8 cellular contexts compared by ENCODE assay signal in the genomic region with DNA sequence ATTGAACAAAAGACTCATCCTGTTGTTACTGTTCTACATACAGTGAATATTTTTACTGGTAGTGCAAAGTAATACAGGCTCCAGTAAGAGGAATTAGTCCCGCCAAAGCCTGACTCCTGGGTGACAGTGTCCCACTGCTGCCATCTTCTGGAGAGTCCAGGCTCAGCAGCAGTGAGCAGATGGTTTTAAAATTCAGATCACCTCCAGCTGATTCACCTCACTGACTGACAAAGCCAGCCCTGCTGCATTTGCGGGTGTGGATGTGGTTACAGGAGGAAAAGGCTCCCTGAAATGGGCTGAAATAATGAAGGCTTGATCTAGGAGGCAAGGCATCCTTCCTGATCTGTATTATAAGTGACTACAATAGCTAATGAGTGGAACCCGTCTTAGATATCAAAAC. TPM values are rescaled to one million over a fixed set of nuclear protein-coding genes. Genes with fewer than 3 reads are reported as not detected.
DNase-seq lines count a peak whose midpoint lies in the region; ATAC-seq and TF ChIP-seq lines count a peak whose summit lies in the region.

No MANE protein-coding gene starts in this region.

- TF ChIP-seq CTCF in 22Rv1 (IDR thresholded peaks at IDR 0.05) (peak; percentile 93), GM12873 (IDR thresholded peaks at IDR 0.05; ENCODE audit: insufficient read depth, low read depth, low read length, missing control alignments) (peak; percentile 93), colonic mucosa (IDR thresholded peaks at IDR 0.05) (peak; percentile 72), left lung (IDR thresholded peaks at IDR 0.05) (peak; percentile 69 to 71)

- intact Hi-C loops in colonic mucosa (cut with DNase I) = no loop called here
- intact Hi-C loops in left lung (cut with DNase I) = no loop called here

- DNase-seq in NCI-H446 treated with DMSO at 0.1 percent for 48 hours (lab: John Stamatoyannopoulos, UW) (peak; percentile 35), colonic mucosa (peak; percentile 64), left lung (peak in 1 of 2 donors; percentile 39)
- peak; percentile 25 to 53 for DNase-seq in activated CD4-positive, alpha-beta T cell treated with anti-CD3 and anti-CD28 coated beads for 24 hours (ENCODE audit: low read depth in 2 of 2)
- peak; percentile 13 to 56 (median 39) for DNase-seq in stimulated activated CD4-positive, alpha-beta T cell treated with anti-CD3 and anti-CD28 coated beads, TNF-alpha, amount 100 ng/mL, for 48 hours (ENCODE audit: low read depth in 3 of 3)

- H3K27me3 ChIP-seq in colonic mucosa (no peaks in the 10 kb centered on the region), left lung (peaks cover 0 to 27% of the 10 kb centered on the region in 2 donors)

- H3K27ac ChIP-seq in 22Rv1 = no peak overlapping the region
- no peak overlapping the region for H3K27ac ChIP-seq in colonic mucosa
- no peak overlapping the region for H3K27ac ChIP-seq in left lung

- H3K4me3 ChIP-seq in colonic mucosa (no peak overlapping the region), left lung (no peak overlapping the region)

- H3K36me3 ChIP-seq in colonic mucosa = no peaks in the 10 kb centered on the region
- no peaks in the 10 kb centered on the region for H3K36me3 ChIP-seq in left lung

- no peak overlapping the region for H3K9ac ChIP-seq in colonic mucosa (ENCODE audit: low read depth in 2 of 2, low read length in 2 of 2)

- H3K9me3 ChIP-seq in colonic mucosa (no peaks in the 10 kb centered on the region), left lung (no peaks in the 10 kb centered on the region)

- no peaks in the 10 kb centered on the region for H3K4me1 ChIP-seq in colonic mucosa
- no peaks in the 10 kb centered on the region for H3K4me1 ChIP-seq in left lung

- ATAC-seq in HG03108 (IDR thresholded peaks at IDR 0.05; ENCODE audit: unreplicated experiment) (peak; percentile 87), left lung (peak; percentile 99)

RNA-seq across cellular contexts. Expression of a gene that starts 18.3 kb away (rescaled TPM):
- under 1 TPM; 0.35 to 0.64 TPM for total RNA-seq in colonic mucosa
- under 1 TPM; 0.13 to 0.17 TPM for total RNA-seq in left lung

RNA-seq across cellular contexts. Expression of a gene that starts 57.9 kb away (rescaled TPM):
- under 1 TPM in 1 of 2 donors, not detected in 1; 0.08 TPM for total RNA-seq in colonic mucosa
- total RNA-seq in left lung = under 1 TPM in 1 of 2 donors, not detected in 1; 0.13 TPM
